ENCODE assay signal across 32 cellular contexts in genomic region chr7:17601921-17602320, GRCh38.
"Had no signal": no experiment of that assay in that cellular context is flagged by ENCODE, and none has a peak within 500 bp of the region (broad histone marks: within the 10 kb centered on the region; RNA-seq: fewer than 3 reads in every experiment).

No MANE protein-coding gene starts in this region.

- H3K9me3 ChIP-seq: gastroesophageal sphincter, psoas muscle, sigmoid colon, uterus had no signal

- H2AFZ ChIP-seq: hepatocyte, parathyroid adenoma had no signal

- H3K4me1 ChIP-seq: gastroesophageal sphincter, parathyroid adenoma, psoas muscle, sigmoid colon, uterus had no signal

- H3K27ac Mint-ChIP-seq: activated B cell treated with CpG ODN at 0.5 μM for 24 hours; activated CD8-positive, alpha-beta memory T cell treated with anti-CD3 and anti-CD28 coated beads, Interleukin-2, amount 10 ng/mL, durations not matched to agents 7 days and 5 days; activated CD8-positive, alpha-beta T cell treated with anti-CD3 and anti-CD28 coated beads, Interleukin-2, amount 10 ng/mL, durations not matched to agents 7 days and 5 days; activated naive CD4-positive, alpha-beta T cell treated with anti-CD3 and anti-CD28 coated beads, Interleukin-2, amount 50 U/mL, for 24 hours; activated naive CD8-positive, alpha-beta T cell treated with anti-CD3 and anti-CD28 coated beads, Interleukin-2, amount 50 U/mL, for 24 hours; activated T-helper 2 cell treated with anti-CD3 and anti-CD28 coated beads, Interferon-gamma antibody, Interleukin-2, Interleukin-4, amounts not matched to agents 10 μg/mL and 5 μg/mL and 100 μg/mL, durations not matched to agents 14 hours and 24 hours and 36 hours; naive thymus-derived CD8-positive, alpha-beta T cell; stimulated activated memory B cell treated with anti-CD40 and anti-IgM and Interleukin-4, amounts not matched to agents 10 μg/mL and 1 μg/mL and 100 μg/mL, for 72 hours; stimulated activated naive CD8-positive, alpha-beta T cell treated with anti-CD3 and anti-CD28 coated beads, Interleukin-15, amount 100 ng/mL, for 72 hours; type B pancreatic cell had no signal

- H3K4me2 ChIP-seq: hepatocyte had no signal

- H3K36me3 Mint-ChIP-seq: activated CD8-positive, alpha-beta memory T cell treated with anti-CD3 and anti-CD28 coated beads, Interleukin-2, amount 10 ng/mL, durations not matched to agents 7 days and 5 days; activated naive CD4-positive, alpha-beta T cell treated with anti-CD3 and anti-CD28 coated beads, Interleukin-2, amount 50 U/mL, for 24 hours; stimulated activated memory B cell treated with anti-CD40 and anti-IgM and Interleukin-4, amounts not matched to agents 10 μg/mL and 1 μg/mL and 100 μg/mL, for 72 hours; type B pancreatic cell had no signal

- H3K9ac ChIP-seq: parathyroid adenoma had no signal

- H3K27ac ChIP-seq: gastroesophageal sphincter, hepatocyte, parathyroid adenoma, psoas muscle, sigmoid colon, uterus had no signal

- DNase-seq: activated B cell treated with CpG ODN at 0.5 μM for 24 hours; activated CD8-positive, alpha-beta memory T cell treated with anti-CD3 and anti-CD28 coated beads, Interleukin-2, amount 10 ng/mL, durations not matched to agents 7 days and 5 days; activated CD8-positive, alpha-beta T cell treated with anti-CD3 and anti-CD28 coated beads, Interleukin-2, amount 10 ng/mL, durations not matched to agents 7 days and 5 days; activated naive CD8-positive, alpha-beta T cell treated with anti-CD3 and anti-CD28 coated beads, Interleukin-2, amount 50 U/mL, for 24 hours; activated T-cell treated with anti-CD3 and anti-CD28 coated beads, Interleukin-2, amount 50 U/mL, for 48 hours; amygdala; dermis blood vessel endothelial cell; effector CD4-positive, alpha-beta T cell; islet precursor cell; left cardiac atrium; left ventricle myocardium superior; midbrain; naive thymus-derived CD8-positive, alpha-beta T cell; nucleus accumbens; psoas muscle; sigmoid colon; small intestine; stimulated activated CD4-positive, alpha-beta T cell treated with anti-CD3 and anti-CD28 coated beads, Interleukin-4, amount 100 ng/mL, for 4 hours; stimulated activated CD8-positive, alpha-beta memory T cell treated with anti-CD3 and anti-CD28 coated beads, Interleukin-4, amount 100 ng/mL, for 48 hours; stimulated activated naive CD8-positive, alpha-beta T cell treated with anti-CD3 and anti-CD28 coated beads, Interleukin-15, amount 100 ng/mL, for 72 hours; substantia nigra; T-helper 2 cell; uterus had no signal

- H3K4me3 Mint-ChIP-seq: activated B cell treated with CpG ODN at 0.5 μM for 24 hours; activated CD8-positive, alpha-beta memory T cell treated with anti-CD3 and anti-CD28 coated beads, Interleukin-2, amount 10 ng/mL, durations not matched to agents 7 days and 5 days; activated CD8-positive, alpha-beta T cell treated with anti-CD3 and anti-CD28 coated beads, Interleukin-2, amount 10 ng/mL, durations not matched to agents 7 days and 5 days; activated naive CD4-positive, alpha-beta T cell treated with anti-CD3 and anti-CD28 coated beads, Interleukin-2, amount 50 U/mL, for 24 hours; activated naive CD8-positive, alpha-beta T cell treated with anti-CD3 and anti-CD28 coated beads, Interleukin-2, amount 50 U/mL, for 24 hours; central memory CD8-positive, alpha-beta T cell; naive thymus-derived CD8-positive, alpha-beta T cell; neural crest cell; stimulated activated memory B cell treated with anti-CD40 and anti-IgM and Interleukin-4, amounts not matched to agents 10 μg/mL and 1 μg/mL and 100 μg/mL, for 72 hours; stimulated activated naive CD8-positive, alpha-beta T cell treated with anti-CD3 and anti-CD28 coated beads, Interleukin-15, amount 100 ng/mL, for 72 hours; type B pancreatic cell had no signal

- H3K27me3 ChIP-seq: gastroesophageal sphincter, hepatocyte, sigmoid colon, uterus had no signal

- H3K4me3 ChIP-seq: gastroesophageal sphincter, hepatocyte, psoas muscle, sigmoid colon, uterus had no signal

- ATAC-seq: activated CD8-positive, alpha-beta memory T cell treated with anti-CD3 and anti-CD28 coated beads, Interleukin-2, amount 10 ng/mL, durations not matched to agents 7 days and 5 days; activated CD8-positive, alpha-beta T cell treated with anti-CD3 and anti-CD28 coated beads, Interleukin-2, amount 10 ng/mL, durations not matched to agents 7 days and 5 days; activated naive CD8-positive, alpha-beta T cell treated with anti-CD3 and anti-CD28 coated beads, Interleukin-2, amount 50 U/mL, for 24 hours; gastroesophageal sphincter; left cardiac atrium; left ventricle myocardium superior; naive thymus-derived CD8-positive, alpha-beta T cell; psoas muscle; stimulated activated memory B cell treated with anti-CD40 and anti-IgM and Interleukin-4, amounts not matched to agents 10 μg/mL and 1 μg/mL and 100 μg/mL, for 72 hours; stimulated activated naive CD8-positive, alpha-beta T cell treated with anti-CD3 and anti-CD28 coated beads, Interleukin-15, amount 100 ng/mL, for 72 hours had no signal

- H3K27me3 Mint-ChIP-seq: activated B cell treated with CpG ODN at 0.5 μM for 24 hours, type B pancreatic cell had no signal

- H3K79me2 ChIP-seq: hepatocyte, parathyroid adenoma had no signal

- H3K36me3 ChIP-seq: gastroesophageal sphincter, sigmoid colon, uterus had no signal

- H3K4me1 Mint-ChIP-seq: activated B cell treated with CpG ODN at 0.5 μM for 24 hours; activated CD8-positive, alpha-beta memory T cell treated with anti-CD3 and anti-CD28 coated beads, Interleukin-2, amount 10 ng/mL, durations not matched to agents 7 days and 5 days; activated naive CD4-positive, alpha-beta T cell treated with anti-CD3 and anti-CD28 coated beads, Interleukin-2, amount 50 U/mL, for 24 hours; activated naive CD8-positive, alpha-beta T cell treated with anti-CD3 and anti-CD28 coated beads, Interleukin-2, amount 50 U/mL, for 24 hours; central memory CD8-positive, alpha-beta T cell; naive thymus-derived CD8-positive, alpha-beta T cell; neural crest cell; stimulated activated memory B cell treated with anti-CD40 and anti-IgM and Interleukin-4, amounts not matched to agents 10 μg/mL and 1 μg/mL and 100 μg/mL, for 72 hours; stimulated activated naive CD8-positive, alpha-beta T cell treated with anti-CD3 and anti-CD28 coated beads, Interleukin-15, amount 100 ng/mL, for 72 hours had no signal
